8 cellular contexts compared by ENCODE assay signal in the genomic region with DNA sequence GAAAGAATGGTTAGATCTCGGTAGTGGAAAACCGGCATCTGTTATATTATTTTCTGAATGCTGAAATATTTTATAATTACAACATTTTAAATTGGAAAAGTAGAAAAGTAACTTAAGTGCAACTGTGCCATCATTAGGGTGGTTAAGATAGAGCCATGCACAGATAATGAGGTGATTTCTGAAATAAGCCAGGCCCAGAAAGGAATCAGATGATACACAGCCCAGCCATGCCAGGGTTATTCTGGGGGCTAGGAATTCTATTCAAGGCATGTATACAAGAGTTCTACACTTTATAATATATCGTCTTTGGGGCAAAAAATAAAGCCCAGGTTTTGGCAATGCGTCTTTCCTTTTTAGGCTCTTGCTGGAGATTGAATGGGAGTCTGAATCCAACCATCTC.
"Had no signal": no experiment of that assay in that cellular context is flagged by ENCODE, and none has a peak within 500 bp of the region (broad histone marks: within the 10 kb centered on the region; RNA-seq: fewer than 3 reads in every experiment).

No MANE protein-coding gene starts in this region.

- H3K36me3 Mint-ChIP-seq: IgD-negative memory B cell had no signal

- H3K4me1 ChIP-seq: HAP-1 had no signal

- H3K4me1 Mint-ChIP-seq: GM23338, IgD-negative memory B cell had no signal

- H3K4me2 ChIP-seq: GM23338 had no signal

- H3K9me3 Mint-ChIP-seq: GM23338 had no signal

- H3K4me3 ChIP-seq: GM23338, HAP-1 had no signal

- H2AFZ ChIP-seq: GM23338 had no signal

- DNase-seq: H7, HFFc6 had no signal

- FAIRE-seq: HepG2 had no signal

- H3K4me3 Mint-ChIP-seq: GM23338, HFFc6, IgD-negative memory B cell had no signal

- H3K27ac ChIP-seq: HL-60 had no signal

- H3K9me3 ChIP-seq: HAP-1 had no signal

- H3K36me3 ChIP-seq: HAP-1 had no signal

- H3K27ac Mint-ChIP-seq: GM23338, HFFc6 had no signal

- ATAC-seq: GM23338, HCT116, HepG2 had no signal
